ENCODE assay signal across 10 cellular contexts in genomic region chr1:27719286-27720251, GRCh38. TPM values are rescaled to one million over a fixed set of nuclear protein-coding genes. Genes with fewer than 3 reads are reported as not detected.
DNase-seq lines count a peak whose midpoint lies in the region; ATAC-seq and TF ChIP-seq lines count a peak whose summit lies in the region.
"Had no signal": no experiment of that assay in that cellular context is flagged by ENCODE, and none has a peak within 500 bp of the region (broad histone marks: within the 10 kb centered on the region; RNA-seq: fewer than 3 reads in every experiment).

No MANE protein-coding gene starts in this region.

- peak; percentile 51 for TF ChIP-seq CTCF in cardiac muscle cell (IDR thresholded peaks at IDR 0.05; ENCODE audit: low read depth, low read length)
- peak; percentile 59 for TF ChIP-seq CTCF in fibroblast of the aortic adventitia (IDR thresholded peaks at IDR 0.05; ENCODE audit: insufficient read depth, low read length)
- peak in 1 of 9 donors; percentile 9 for TF ChIP-seq CTCF in heart right ventricle (IDR thresholded peaks at IDR 0.05)

- H3K36me3 ChIP-seq in cardiac muscle cell (no peaks in the 10 kb centered on the region), heart right ventricle (no peaks in the 10 kb centered on the region), SJCRH30 (no peaks in the 10 kb centered on the region)
- H3K36me3 ChIP-seq: SJSA1 had no signal

- DNase-seq in cardiac muscle cell (ENCODE audit: low read depth in 1 of 2, low spot score in 1 of 2) (peak in 1 of 2 donors; percentile 24), Right ventricle myocardium superior (no peak), RPMI7951 (ENCODE audit: low read depth) (peak; percentile 22), fibroblast of the aortic adventitia (ENCODE audit: low read depth) (peak; percentile 20), NCI-H2081 treated with DMSO at 0.1 percent for 48 hours (lab: John Stamatoyannopoulos, UW) (no peak), heart right ventricle (no peak), SJCRH30 (no peak)
- DNase-seq: NCI-H1092 treated with DMSO at 0.1 percent for 48 hours had no signal

- ATAC-seq in Right ventricle myocardium superior (ENCODE audit: poor library complexity) = no peak
- no peak for ATAC-seq in HG03460 (IDR thresholded peaks at IDR 0.05; ENCODE audit: unreplicated experiment)
- ATAC-seq in heart right ventricle = no peak

- H3K27ac ChIP-seq in cardiac muscle cell (no peak overlapping the region), heart right ventricle (no peak overlapping the region), SJCRH30 (no peak overlapping the region)
- H3K27ac ChIP-seq: SJSA1 had no signal

- H3K9me3 ChIP-seq in cardiac muscle cell (ENCODE audit: low read depth) (no peaks in the 10 kb centered on the region), heart right ventricle (peaks cover 0 to 10% (median 4%) of the 10 kb centered on the region in 11 donors), SJCRH30 (replicated peaks) (peaks cover 6% of the 10 kb centered on the region; the same call in 1 of the 2 replicates)

- 69 to 70% methylated on average over 5 of the region's 5 CpGs for WGBS in heart right ventricle, 2 donors

- H3K4me3 ChIP-seq in cardiac muscle cell (no peak overlapping the region), fibroblast of the aortic adventitia (ENCODE audit: low read depth, low read length) (no peak overlapping the region), heart right ventricle (no peak overlapping the region), SJCRH30 (no peak overlapping the region)
- H3K4me3 ChIP-seq: SJSA1 had no signal

- H3K27me3 ChIP-seq in cardiac muscle cell = no peaks in the 10 kb centered on the region
- H3K27me3 ChIP-seq in heart right ventricle = peaks cover 0 to 10% (median 0%) of the 10 kb centered on the region in 7 donors
- H3K27me3 ChIP-seq in SJCRH30 = no peaks in the 10 kb centered on the region

- H3K4me1 ChIP-seq in cardiac muscle cell (ENCODE audit: low read depth) = no peaks in the 10 kb centered on the region
- peaks cover 0 to under 1% (median 0%) of the 10 kb centered on the region in 9 donors for H3K4me1 ChIP-seq in heart right ventricle
- peaks cover 4% of the 10 kb centered on the region; the same call in 1 of the 2 replicates for H3K4me1 ChIP-seq in SJCRH30
- H3K4me1 ChIP-seq: SJSA1 had no signal

- intact Hi-C loops in Right ventricle myocardium superior (cut with DNase I) = loop anchor here (5.0 kb wide), 1 partner anchor 47 kb away; the partner anchor contains the start of gene IFI6
- intact Hi-C loops in heart right ventricle (cut with DNase I) = loop anchor here in 2 of 10 donors (5.0 kb wide), 2 partner anchors 42 to 47 kb away; partner anchors contain the start of gene IFI6 (in 1 of the 2)

RNA-seq across cellular contexts. Expression of gene FAM76A, which starts 6.2 kb away (rescaled TPM):
- total RNA-seq in cardiac muscle cell (12.6 and 13.4 TPM in 2 replicates), Right ventricle myocardium superior (9.8 TPM), fibroblast of the aortic adventitia (ENCODE audit: low replicate concordance) (15.6 and 21.1 TPM in 2 replicates), heart right ventricle (10 to 100 TPM in 9 of 10 donors, 1 to 10 TPM in 1; 9.6 to 15.1 (median 13.1) TPM)
- polyA plus RNA-seq in cardiac muscle cell (3.5 and 6.7 TPM in 2 replicates), heart right ventricle (1 to 10 TPM; 2.8 to 5.4 TPM)
- 12.1 and 16.7 TPM in 2 replicates for total RNA-seq in RPMI7951 (2014; rRNA removed; shearing (Covaris generic))
- 8.4 and 13.0 TPM in 2 replicates for total RNA-seq in SJCRH30 (2014; rRNA removed; shearing (Covaris generic))

RNA-seq across cellular contexts. Expression of gene IFI6, which starts 47.6 kb away (rescaled TPM):
- total RNA-seq in cardiac muscle cell = 30.4 and 36.5 TPM in 2 replicates
- 35.2 and 56.2 TPM in 2 replicates for polyA plus RNA-seq in cardiac muscle cell
- total RNA-seq in Right ventricle myocardium superior = 29.2 TPM
- 75.3 and 169 TPM in 2 replicates for total RNA-seq in RPMI7951 (2014; rRNA removed; shearing (Covaris generic))
- total RNA-seq in fibroblast of the aortic adventitia (ENCODE audit: low replicate concordance) = 64.7 and 194 TPM in 2 replicates
- 100 to 1,000 TPM in 2 of 10 donors, 10 to 100 TPM in 8; 24.2 to 143 (median 43.7) TPM for total RNA-seq in heart right ventricle
- polyA plus RNA-seq in heart right ventricle = 10 to 100 TPM; 50.6 to 97.2 TPM
- 5.8 and 6.8 TPM in 2 replicates for total RNA-seq in SJCRH30 (2014; rRNA removed; shearing (Covaris generic))

RNA-seq across cellular contexts. Expression of gene STX12, which starts 53.5 kb away (rescaled TPM):
- 17.8 and 36.5 TPM in 2 replicates for total RNA-seq in cardiac muscle cell
- polyA plus RNA-seq in cardiac muscle cell = 18.5 and 22.3 TPM in 2 replicates
- total RNA-seq in Right ventricle myocardium superior = 19.0 TPM
- 37.7 and 50.8 TPM in 2 replicates for total RNA-seq in RPMI7951 (2014; rRNA removed; shearing (Covaris generic))
- total RNA-seq in fibroblast of the aortic adventitia (ENCODE audit: low replicate concordance) = 57.6 and 79.6 TPM in 2 replicates
- 10 to 100 TPM; 17.2 to 45.7 (median 22.5) TPM for total RNA-seq in heart right ventricle
- polyA plus RNA-seq in heart right ventricle = 10 to 100 TPM; 15.1 to 20.4 TPM
- total RNA-seq in SJCRH30 (2014; rRNA removed; shearing (Covaris generic)) = 28.1 and 30.9 TPM in 2 replicates

Comparison
In these comparisons a context has a peak if more than half of its experiments do, and no peak if none do; other contexts are left out.
1. DNase-seq: peak in RPMI7951 (single experiment) and fibroblast of the aortic adventitia (single experiment); none in Right ventricle myocardium superior (single experiment), NCI-H2081 treated with DMSO at 0.1 percent for 48 hours (single experiment), heart right ventricle (0 of 2) and SJCRH30 (0 of 2).